In the genomic region with DNA sequence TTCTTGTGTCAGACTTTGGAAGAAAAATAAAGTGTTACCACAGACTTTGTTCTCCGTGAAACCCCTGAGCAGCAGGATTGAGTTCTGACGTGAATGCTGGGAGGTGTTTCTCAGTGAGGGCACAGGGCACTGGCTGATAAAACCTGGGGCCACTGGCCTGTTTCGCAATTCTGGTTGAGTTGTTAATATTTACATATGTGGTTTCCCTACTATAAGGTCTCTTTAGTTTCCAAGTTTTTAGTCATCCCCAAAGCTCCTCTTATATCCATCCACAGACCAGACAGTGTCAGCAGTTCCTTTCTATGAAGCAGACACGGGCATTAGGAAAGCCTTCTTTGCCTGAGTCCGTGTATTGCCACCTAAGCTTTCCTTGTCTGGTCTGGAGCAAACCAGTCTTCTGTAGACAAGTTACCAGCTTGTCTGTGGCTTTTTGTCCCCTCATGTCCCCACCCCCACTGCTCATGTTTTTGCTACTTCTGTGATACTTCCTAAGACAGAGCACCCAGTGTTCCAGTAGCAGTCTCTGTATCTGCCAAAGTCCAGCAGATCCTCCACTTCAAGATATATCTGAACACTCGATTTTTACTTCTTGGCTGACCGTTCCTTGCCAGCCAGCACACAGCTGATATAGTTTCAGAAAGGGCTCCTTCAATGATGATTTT, we compare ENCODE assay signal across 8 cellular contexts. TPM values are rescaled to one million over a fixed set of nuclear protein-coding genes. Genes with fewer than 3 reads are reported as not detected.
A peak's percentile ranks its signal among the peaks of the same experiment; 100 is the strongest.
DNase-seq lines count a peak whose midpoint lies in the region; ATAC-seq and TF ChIP-seq lines count a peak whose summit lies in the region.

No MANE protein-coding gene starts in this region.

- peak; percentile 70 for DNase-seq in epithelial cell of esophagus (ENCODE audit: low read depth)
- peak; percentile 84 for DNase-seq in pons (ENCODE audit: low spot score)
- DNase-seq in NCI-H2227 (lab: John Stamatoyannopoulos, UW; ENCODE audit: unreplicated experiment), result no peak
- no peak for DNase-seq in activated naive CD4-positive, alpha-beta T cell treated with anti-CD3 and anti-CD28 coated beads, Interleukin-2, amount 50 U/mL, for 72 hours (ENCODE audit: low spot score in 2 of 2)
- DNase-seq in activated T-helper 1 cell treated with anti-CD3 and anti-CD28 coated beads, Interleukin-12 subunit alpha, Interleukin-12 subunit beta, Interleukin-2, Interleukin-4 antibody, amounts not matched to agents 30 ng/mL and 10 ng/mL and 1 ng/mL, durations not matched to agents 14 hours and 24 hours and 36 hours (ENCODE audit: low spot score), result no peak

- peaks cover 13% of the 10 kb centered on the region for H3K36me3 ChIP-seq in KOPT-K1 (ENCODE audit: insufficient read depth, low read length)

- H3K4me1 Mint-ChIP-seq in activated T-helper 1 cell treated with anti-CD3 and anti-CD28 coated beads, Interleukin-12 subunit alpha, Interleukin-12 subunit beta, Interleukin-2, Interleukin-4 antibody, amounts not matched to agents 30 ng/mL and 10 ng/mL and 1 ng/mL, durations not matched to agents 14 hours and 24 hours and 36 hours (ENCODE audit: low read depth), result peaks cover 7% of the 10 kb centered on the region

- H3K27ac ChIP-seq in KOPT-K1 (ENCODE audit: low read depth, low read length, poor library complexity, severe bottlenecking), result peak overlapping the region; percentile 59

- no peak overlapping the region for H3K27ac Mint-ChIP-seq in activated naive CD4-positive, alpha-beta T cell treated with anti-CD3 and anti-CD28 coated beads, Interleukin-2, amount 50 U/mL, for 72 hours
- no peak overlapping the region for H3K27ac Mint-ChIP-seq in activated T-helper 1 cell treated with anti-CD3 and anti-CD28 coated beads, Interleukin-12 subunit alpha, Interleukin-12 subunit beta, Interleukin-2, Interleukin-4 antibody, amounts not matched to agents 30 ng/mL and 10 ng/mL and 1 ng/mL, durations not matched to agents 14 hours and 24 hours and 36 hours

- no peak overlapping the region for H3K4me3 ChIP-seq in epithelial cell of esophagus (ENCODE audit: low read length)

- H3K9me3 ChIP-seq in KOPT-K1 (ENCODE audit: insufficient read depth, low read length, poor library complexity, severe bottlenecking), result no peaks in the 10 kb centered on the region

- H3K27me3 Mint-ChIP-seq in activated T-helper 1 cell treated with anti-CD3 and anti-CD28 coated beads, Interleukin-12 subunit alpha, Interleukin-12 subunit beta, Interleukin-2, Interleukin-4 antibody, amounts not matched to agents 30 ng/mL and 10 ng/mL and 1 ng/mL, durations not matched to agents 14 hours and 24 hours and 36 hours (ENCODE audit: insufficient read depth), result no peaks in the 10 kb centered on the region

- H3K4me3 Mint-ChIP-seq in activated T-helper 1 cell treated with anti-CD3 and anti-CD28 coated beads, Interleukin-12 subunit alpha, Interleukin-12 subunit beta, Interleukin-2, Interleukin-4 antibody, amounts not matched to agents 30 ng/mL and 10 ng/mL and 1 ng/mL, durations not matched to agents 14 hours and 24 hours and 36 hours, result no peak overlapping the region

- no peak for TF ChIP-seq CTCF in epithelial cell of esophagus (IDR thresholded peaks at IDR 0.05; ENCODE audit: insufficient read depth, low read depth, low read length, missing control alignments)

- no peaks in the 10 kb centered on the region for H3K9me3 Mint-ChIP-seq in activated naive CD4-positive, alpha-beta T cell treated with anti-CD3 and anti-CD28 coated beads, Interleukin-2, amount 50 U/mL, for 72 hours
- no peaks in the 10 kb centered on the region for H3K9me3 Mint-ChIP-seq in activated T-helper 1 cell treated with anti-CD3 and anti-CD28 coated beads, Interleukin-12 subunit alpha, Interleukin-12 subunit beta, Interleukin-2, Interleukin-4 antibody, amounts not matched to agents 30 ng/mL and 10 ng/mL and 1 ng/mL, durations not matched to agents 14 hours and 24 hours and 36 hours

- ATAC-seq in GM19025 (IDR thresholded peaks at IDR 0.05; ENCODE audit: low read depth, unreplicated experiment), result peak; percentile 59
- ATAC-seq in activated naive CD4-positive, alpha-beta T cell treated with anti-CD3 and anti-CD28 coated beads, Interleukin-2, amount 50 U/mL, for 72 hours, result no peak
- ATAC-seq in HG03025 (IDR thresholded peaks at IDR 0.05; ENCODE audit: low FRiP score, unreplicated experiment), result no peak

- H3K36me3 Mint-ChIP-seq in activated naive CD4-positive, alpha-beta T cell treated with anti-CD3 and anti-CD28 coated beads, Interleukin-2, amount 50 U/mL, for 72 hours, result no peaks in the 10 kb centered on the region
- peaks cover 25% of the 10 kb centered on the region for H3K36me3 Mint-ChIP-seq in activated T-helper 1 cell treated with anti-CD3 and anti-CD28 coated beads, Interleukin-12 subunit alpha, Interleukin-12 subunit beta, Interleukin-2, Interleukin-4 antibody, amounts not matched to agents 30 ng/mL and 10 ng/mL and 1 ng/mL, durations not matched to agents 14 hours and 24 hours and 36 hours (ENCODE audit: low read depth)

- intact Hi-C loops in activated T-helper 1 cell treated with anti-CD3 and anti-CD28 coated beads, Interleukin-12 subunit alpha, Interleukin-12 subunit beta, Interleukin-2, Interleukin-4 antibody, amounts not matched to agents 30 ng/mL and 10 ng/mL and 1 ng/mL, durations not matched to agents 14 hours and 24 hours and 36 hours (cut with micrococcal nuclease), result no loop called here

RNA-seq across cellular contexts. Expression of a gene that starts 42.0 kb away (rescaled TPM):
- 10 to 100 TPM in 1 of 2 donors, 1 to 10 TPM in 1; 9.9 to 16.7 TPM for total RNA-seq in activated naive CD4-positive, alpha-beta T cell treated with anti-CD3 and anti-CD28 coated beads, Interleukin-2, amount 50 U/mL, for 72 hours
- 5.6 and 6.9 TPM in 2 replicates for total RNA-seq in activated T-helper 1 cell treated with anti-CD3 and anti-CD28 coated beads, Interleukin-12 subunit alpha, Interleukin-12 subunit beta, Interleukin-2, Interleukin-4 antibody, amounts not matched to agents 30 ng/mL and 10 ng/mL and 1 ng/mL, durations not matched to agents 14 hours and 24 hours and 36 hours

Comparison
In these comparisons a context has a peak if more than half of its experiments do, and no peak if none do; other contexts are left out.
1. DNase-seq: peak in epithelial cell of esophagus (single experiment) and pons (single experiment); none in NCI-H2227 (single experiment), activated naive CD4-positive, alpha-beta T cell treated with anti-CD3 and anti-CD28 coated beads, Interleukin-2, amount 50 U/mL, for 72 hours (0 of 2) and activated T-helper 1 cell treated with anti-CD3 and anti-CD28 coated beads, Interleukin-12 subunit alpha, Interleukin-12 subunit beta, Interleukin-2, Interleukin-4 antibody, amounts not matched to agents 30 ng/mL and 10 ng/mL and 1 ng/mL, durations not matched to agents 14 hours and 24 hours and 36 hours (single experiment).